Comparison of ENCODE assay signal across 24 cellular contexts in the genomic region with DNA sequence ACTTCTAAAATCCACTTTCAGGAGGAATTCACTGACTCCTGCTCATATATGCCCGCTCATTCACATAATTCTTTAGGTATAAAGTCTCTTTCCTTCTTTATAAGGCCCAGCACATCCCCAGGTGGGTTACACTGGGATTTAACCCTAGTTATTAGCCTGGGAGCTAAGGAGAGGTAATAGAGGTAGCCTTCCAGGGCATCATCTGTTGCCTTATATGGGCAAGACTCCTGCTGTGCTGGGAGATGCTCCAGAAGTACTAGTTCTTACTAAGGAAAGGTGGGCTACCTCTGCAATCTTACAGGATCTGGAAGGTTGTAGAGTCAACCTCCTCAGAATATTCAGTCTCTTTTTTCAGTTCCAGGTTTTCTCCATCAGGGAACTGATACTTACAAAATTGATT.
"Had no signal": no experiment of that assay in that cellular context is flagged by ENCODE, and none has a peak within 500 bp of the region (broad histone marks: within the 10 kb centered on the region; RNA-seq: fewer than 3 reads in every experiment).

No MANE protein-coding gene starts in this region.

- H3K27ac ChIP-seq: coronary artery, dorsolateral prefrontal cortex, esophagus muscularis mucosa, foreskin keratinocyte, gastroesophageal sphincter, heart right ventricle, left lung, lower lobe of right lung had no signal

- H3K27me3 ChIP-seq: dorsolateral prefrontal cortex, esophagus muscularis mucosa, foreskin keratinocyte, gastroesophageal sphincter, heart right ventricle, left lung had no signal

- FAIRE-seq: endothelial cell of umbilical vein, frontal cortex, islet of Langerhans, keratinocyte had no signal

- H3K4me3 Mint-ChIP-seq: mesothelial cell of epicardium; naive B cell; naive thymus-derived CD8-positive, alpha-beta T cell had no signal

- ATAC-seq: foreskin keratinocyte; gastroesophageal sphincter; heart right ventricle; left cardiac atrium; left lung; left ventricle myocardium superior; lower lobe of right lung; mucosa of descending colon; naive thymus-derived CD8-positive, alpha-beta T cell had no signal

- H3K4me1 ChIP-seq: esophagus muscularis mucosa, foreskin keratinocyte, gastroesophageal sphincter, heart right ventricle, left lung, lower lobe of right lung had no signal

- H3K27ac Mint-ChIP-seq: mesothelial cell of epicardium; naive thymus-derived CD8-positive, alpha-beta T cell had no signal

- H3K36me3 ChIP-seq: esophagus muscularis mucosa, gastroesophageal sphincter, heart right ventricle, left lung, lower lobe of right lung had no signal

- H3K9me3 Mint-ChIP-seq: mesothelial cell of epicardium; naive thymus-derived CD8-positive, alpha-beta T cell had no signal

- H3K4me3 ChIP-seq: coronary artery, dorsolateral prefrontal cortex, esophagus muscularis mucosa, gastroesophageal sphincter, heart right ventricle, left lung, lower lobe of right lung, mucosa of descending colon had no signal

- H3K27me3 Mint-ChIP-seq: naive thymus-derived CD8-positive, alpha-beta T cell had no signal

- DNase-seq: dermis blood vessel endothelial cell; dorsolateral prefrontal cortex; effector CD4-positive, alpha-beta T cell; effector memory CD4-positive, alpha-beta T cell; foreskin keratinocyte; head of caudate nucleus; heart right ventricle; hippocampal formation; left cardiac atrium; left lung; left ventricle myocardium superior; lower lobe of right lung; mesenchymal stem cell; mucosa of descending colon; naive B cell; naive thymus-derived CD8-positive, alpha-beta T cell had no signal

- H3K9me3 ChIP-seq: esophagus muscularis mucosa, gastroesophageal sphincter, heart right ventricle, left lung, lower lobe of right lung, mucosa of descending colon had no signal

- H3K36me3 Mint-ChIP-seq: mesothelial cell of epicardium had no signal
